ENCODE assay signal across 14 cellular contexts in the genomic region with DNA sequence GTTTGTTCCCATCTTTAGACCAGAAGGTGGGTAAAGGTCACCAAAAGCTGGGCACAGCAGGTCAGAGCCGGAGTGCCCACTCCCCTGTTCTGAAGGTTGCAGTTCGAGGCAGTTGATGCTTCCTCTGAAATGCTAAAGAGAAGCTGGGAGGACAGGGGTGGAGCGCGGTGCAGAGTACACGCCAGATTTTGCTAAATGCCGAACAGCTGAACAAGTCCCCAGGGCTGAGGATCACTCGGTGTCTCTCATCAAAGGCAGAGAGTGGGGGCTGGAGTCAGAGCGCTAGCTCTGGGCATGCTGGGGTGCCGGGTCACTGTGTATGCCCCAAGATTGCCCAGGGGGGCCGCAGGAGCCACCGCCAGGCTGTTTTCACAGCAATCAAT.
DNase-seq lines count a peak whose midpoint lies in the region; ATAC-seq, FAIRE-seq and TF ChIP-seq lines count a peak whose summit lies in the region.
"Had no signal": no experiment of that assay in that cellular context is flagged by ENCODE, and none has a peak within 500 bp of the region (broad histone marks: within the 10 kb centered on the region; RNA-seq: fewer than 3 reads in every experiment).

No MANE protein-coding gene starts in this region.

- H3K4me1 ChIP-seq in HepG2 (ENCODE audit: insufficient read depth, low read length): peaks cover 19% of the 10 kb centered on the region
- H3K4me1 ChIP-seq in right lobe of liver: no peaks in the 10 kb centered on the region
- H3K4me1 ChIP-seq in iPS-15b (ENCODE audit: control insufficient read depth, insufficient read depth, low read length): peaks cover 10% of the 10 kb centered on the region

- TF ChIP-seq CTCF in HepG2 (CRISPR knock-in tag; IDR thresholded peaks at IDR 0.05) (no peak), right lobe of liver (IDR thresholded peaks at IDR 0.05) (no peak)

- H3K27me3 ChIP-seq in HepG2 (ENCODE audit: control insufficient read depth in 1 of 2, insufficient read depth in 2 of 2, low read length in 2 of 2) (peaks cover 1 to 17% of the 10 kb centered on the region in 2 experiments; a peak in 2 of 5 replicates), right lobe of liver (no peaks in the 10 kb centered on the region), iPS-15b (ENCODE audit: control insufficient read depth, insufficient read depth, low read length) (peaks cover 17% of the 10 kb centered on the region)
- H3K27me3 ChIP-seq: brain microvascular endothelial cell had no signal

- H3K36me3 ChIP-seq in HepG2 (replicated peaks in 1 of 2; ENCODE audit: control insufficient read depth in 1 of 2, insufficient read depth in 2 of 2, low read length in 2 of 2) (no peaks in the 10 kb centered on the region), right lobe of liver (no peaks in the 10 kb centered on the region), iPS-15b (ENCODE audit: control insufficient read depth, insufficient read depth, low read length) (no peaks in the 10 kb centered on the region)
- H3K36me3 ChIP-seq: brain microvascular endothelial cell had no signal

- POLR2A ChIA-PET in HepG2 (lab: Yijun Ruan, JAX): no interaction called here

- no peak overlapping the region for H3K27ac ChIP-seq in HepG2 (ENCODE audit: extremely low read length, insufficient read depth, low read length)
- H3K27ac ChIP-seq in right lobe of liver: no peak overlapping the region
- H3K27ac ChIP-seq: brain microvascular endothelial cell had no signal

- H3K79me2 ChIP-seq in HepG2 (ENCODE audit: insufficient read depth, low read length): no peaks in the 10 kb centered on the region

- no peak for TF ChIP-seq POLR2A in HepG2 (IDR thresholded peaks at IDR 0.05; ENCODE audit: insufficient read depth in 1 of 2, low read depth in 2 of 2, low read length in 2 of 2)
- no peak for TF ChIP-seq POLR2A in right lobe of liver (IDR thresholded peaks at IDR 0.05)

- FAIRE-seq in HepG2 (lab: Jason Lieb, UNC): no peak
- no peak for FAIRE-seq in HTR-8/SVneo (lab: Jason Lieb, UNC)

- DNase-seq in HepG2 (ENCODE audit: low spot score) (no peak), right lobe of liver (no peak), NCI-H82 treated with DMSO at 0.1 percent for 48 hours (lab: John Stamatoyannopoulos, UW; ENCODE audit: unreplicated experiment) (peak; percentile 12), UCSD-AML1 (lab: John Stamatoyannopoulos, UW; ENCODE audit: unreplicated experiment) (no peak), HTR-8/SVneo (ENCODE audit: insufficient read length, low spot score) (no peak)
- DNase-seq: activated T-cell treated with anti-CD3 and anti-CD28 coated beads, Interleukin-2, amount 50 U/mL, for 24 hours; brain microvascular endothelial cell; Karpas-422; occipital lobe; stimulated activated CD4-positive, alpha-beta T cell treated with anti-CD3 and anti-CD28 coated beads, Interleukin-1b, Interleukin-23, amount 100 ng/mL, for 48 hours; stimulated activated naive CD8-positive, alpha-beta T cell treated with anti-CD3 and anti-CD28 coated beads, Interleukin-15, amount 100 ng/mL, for 72 hours had no signal

- no peak for TF ChIP-seq RAD21 in HepG2 (CRISPR knock-in tag; IDR thresholded peaks at IDR 0.05)

- H3K4me2 ChIP-seq in HepG2 (ENCODE audit: low read depth, low read length): no peak overlapping the region

- no peak overlapping the region for H2AFZ ChIP-seq in HepG2 (ENCODE audit: low read length)

- WGBS in HepG2 (ENCODE audit: low lambda C conversion rate): 25% methylated on average over 6 of the region's 11 CpGs
- WGBS in right lobe of liver (ENCODE audit: insufficient coverage, low coverage, low lambda C conversion rate, missing lambda C conversion rate): 47% methylated on average over 4 of the region's 11 CpGs

- no peak overlapping the region for H3K4me3 ChIP-seq in HepG2 (replicated peaks in 1 of 3; ENCODE audit: insufficient read depth in 1 of 3, low read depth in 2 of 3, low read length in 3 of 3)
- H3K4me3 ChIP-seq in right lobe of liver: no peak overlapping the region
- peak overlapping the region; percentile 2 for H3K4me3 ChIP-seq in iPS-15b (ENCODE audit: low read depth, low read length)

- intact Hi-C loops in HepG2 (cut with micrococcal nuclease; ENCODE audit: unreplicated experiment) (no loop called here), right lobe of liver (cut with DNase I) (no loop called here)

- no peak for TF ChIP-seq EP300 in HepG2 (IDR thresholded peaks at IDR 0.05; ENCODE audit: low read depth in 2 of 2, low read length in 2 of 2)
- TF ChIP-seq EP300 in HepG2 (CRISPR knock-in tag; IDR thresholded peaks at IDR 0.05; ENCODE audit: borderline replicate concordance): no peak

- in situ Hi-C loops in HepG2 (cut with HindIII; ENCODE audit: extremely low pct_ligation_motif_present, low pct_unique_long_range_greater_than_20kb): no loop called here

- no peaks in the 10 kb centered on the region for H4K20me1 ChIP-seq in HepG2 (ENCODE audit: insufficient read depth, low read length)

- CTCF ChIA-PET in HepG2 (lab: Yijun Ruan, JAX; ENCODE audit: low intra/inter-chr PET ratio, low total read pairs): no interaction called here

- H3K9me3 ChIP-seq in HepG2 (ENCODE audit: low read length) (no peaks in the 10 kb centered on the region), right lobe of liver (no peaks in the 10 kb centered on the region), iPS-15b (ENCODE audit: control insufficient read depth, insufficient read depth, low read length) (no peaks in the 10 kb centered on the region)

- no peak overlapping the region for H3K9ac ChIP-seq in HepG2 (ENCODE audit: insufficient read depth, low read depth, low read length)
- H3K9ac ChIP-seq in iPS-15b (ENCODE audit: low read depth, low read length): no peak overlapping the region

- BruUV-seq in HepG2 (replicated peaks; lab: Mats Ljungman, UMichigan): no TSS peak

- ATAC-seq in HepG2 (no peak), right lobe of liver (no peak), HG03108 (IDR thresholded peaks at IDR 0.05; ENCODE audit: unreplicated experiment) (no peak), GM19351 (IDR thresholded peaks at IDR 0.05; ENCODE audit: unreplicated experiment) (no peak)
- ATAC-seq: stimulated activated naive CD8-positive, alpha-beta T cell treated with anti-CD3 and anti-CD28 coated beads, Interleukin-15, amount 100 ng/mL, for 72 hours had no signal

TF ChIP-seq in HepG2, 621 proteins besides CTCF, POLR2A, EP300 and RAD21:
- TF ChIP-seq, protein P1, sequence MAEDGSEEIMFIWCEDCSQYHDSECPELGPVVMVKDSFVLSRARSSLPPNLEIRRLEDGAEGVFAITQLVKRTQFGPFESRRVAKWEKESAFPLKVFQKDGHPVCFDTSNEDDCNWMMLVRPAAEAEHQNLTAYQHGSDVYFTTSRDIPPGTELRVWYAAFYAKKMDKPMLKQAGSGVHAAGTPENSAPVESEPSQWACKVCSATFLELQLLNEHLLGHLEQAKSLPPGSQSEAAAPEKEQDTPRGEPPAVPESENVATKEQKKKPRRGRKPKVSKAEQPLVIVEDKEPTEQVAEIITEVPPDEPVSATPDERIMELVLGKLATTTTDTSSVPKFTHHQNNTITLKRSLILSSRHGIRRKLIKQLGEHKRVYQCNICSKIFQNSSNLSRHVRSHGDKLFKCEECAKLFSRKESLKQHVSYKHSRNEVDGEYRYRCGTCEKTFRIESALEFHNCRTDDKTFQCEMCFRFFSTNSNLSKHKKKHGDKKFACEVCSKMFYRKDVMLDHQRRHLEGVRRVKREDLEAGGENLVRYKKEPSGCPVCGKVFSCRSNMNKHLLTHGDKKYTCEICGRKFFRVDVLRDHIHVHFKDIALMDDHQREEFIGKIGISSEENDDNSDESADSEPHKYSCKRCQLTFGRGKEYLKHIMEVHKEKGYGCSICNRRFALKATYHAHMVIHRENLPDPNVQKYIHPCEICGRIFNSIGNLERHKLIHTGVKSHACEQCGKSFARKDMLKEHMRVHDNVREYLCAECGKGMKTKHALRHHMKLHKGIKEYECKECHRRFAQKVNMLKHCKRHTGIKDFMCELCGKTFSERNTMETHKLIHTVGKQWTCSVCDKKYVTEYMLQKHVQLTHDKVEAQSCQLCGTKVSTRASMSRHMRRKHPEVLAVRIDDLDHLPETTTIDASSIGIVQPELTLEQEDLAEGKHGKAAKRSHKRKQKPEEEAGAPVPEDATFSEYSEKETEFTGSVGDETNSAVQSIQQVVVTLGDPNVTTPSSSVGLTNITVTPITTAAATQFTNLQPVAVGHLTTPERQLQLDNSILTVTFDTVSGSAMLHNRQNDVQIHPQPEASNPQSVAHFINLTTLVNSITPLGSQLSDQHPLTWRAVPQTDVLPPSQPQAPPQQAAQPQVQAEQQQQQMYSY (CRISPR knock-in tag; IDR thresholded peaks at IDR 0.05): peak; percentile 83; the same call in 1 of the 2 replicates
- TF ChIP-seq U2AF1 (optimal IDR thresholded peaks at IDR 0.05; ENCODE audit: low read depth, low read length): no peak
